Comparison of ENCODE assay signal across 8 cellular contexts in the genomic region with DNA sequence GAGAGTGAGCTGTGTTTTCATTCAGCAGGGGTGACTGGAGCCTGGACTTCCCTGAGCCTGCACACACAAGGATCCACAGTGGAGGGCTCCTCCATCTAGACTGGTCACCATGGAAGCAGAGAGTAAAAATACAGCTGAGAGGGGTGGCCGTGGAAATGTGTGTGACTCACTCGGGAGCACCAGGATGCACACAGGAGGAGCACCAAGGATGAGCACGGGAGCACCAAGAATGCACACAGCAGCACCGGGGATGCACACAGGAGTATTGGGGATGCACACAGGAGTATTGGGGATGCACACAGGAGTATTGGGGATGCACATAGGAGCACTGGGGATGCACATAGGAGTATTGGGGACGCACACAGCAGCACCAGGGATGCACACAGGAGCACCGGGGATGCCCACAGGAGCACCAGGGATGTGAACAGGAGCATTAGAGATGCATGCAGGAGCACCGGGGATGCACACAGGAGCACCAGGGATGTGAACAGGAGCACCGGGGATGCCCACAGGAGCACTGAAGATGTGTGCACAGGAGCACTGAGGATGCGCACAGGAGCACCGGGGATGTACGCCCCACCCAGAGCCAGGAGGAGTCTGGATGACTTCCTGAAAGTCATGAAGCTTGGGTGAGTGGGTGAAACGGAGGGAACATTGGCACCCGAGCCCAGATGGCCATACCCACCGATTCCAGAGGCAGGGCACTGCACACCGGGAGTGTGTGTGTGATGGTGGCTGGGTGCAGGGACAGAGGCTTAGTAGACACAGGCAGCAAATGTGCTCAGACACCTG.
"Had no signal": no experiment of that assay in that cellular context is flagged by ENCODE, and none has a peak within 500 bp of the region (broad histone marks: within the 10 kb centered on the region; RNA-seq: fewer than 3 reads in every experiment).

No MANE protein-coding gene starts in this region.

- ATAC-seq: GM12878 had no signal

- DNase-seq: GDM1, GF-D8 had no signal

- FAIRE-seq: G401.6, GM12878, GM12891, GM12892, GM18507, GM19239 had no signal

- H3K4me3 ChIP-seq: GM12878 had no signal
